Comparison of ENCODE assay signal across 17 cellular contexts in the genomic region with DNA sequence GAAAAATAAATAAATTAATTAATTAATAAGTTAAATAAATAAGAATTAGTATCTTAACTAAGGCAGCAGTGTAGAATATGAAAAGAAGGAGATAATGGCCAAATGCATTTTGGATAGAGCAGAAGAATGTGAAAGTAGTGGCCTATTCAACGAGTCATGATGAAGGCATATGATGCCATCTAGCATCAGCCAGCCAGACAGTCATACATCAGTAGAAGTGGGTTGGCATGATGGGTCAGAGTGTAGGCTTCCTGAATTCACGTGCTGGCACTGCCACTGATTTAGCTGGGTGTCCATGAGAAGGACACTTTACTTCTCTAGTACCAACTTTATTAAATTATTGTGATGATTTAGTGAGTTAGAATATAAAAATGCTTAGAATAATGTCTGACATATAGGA.
DNase-seq lines count a peak whose midpoint lies in the region; ATAC-seq and TF ChIP-seq lines count a peak whose summit lies in the region.
"Had no signal": no experiment of that assay in that cellular context is flagged by ENCODE, and none has a peak within 500 bp of the region (broad histone marks: within the 10 kb centered on the region; RNA-seq: fewer than 3 reads in every experiment).

No MANE protein-coding gene starts in this region.

- H3K9ac ChIP-seq in SK-N-SH (no peak overlapping the region), skeletal muscle satellite cell (ENCODE audit: low read depth, low read length) (no peak overlapping the region)
- H3K9ac ChIP-seq: GM23248 had no signal

- H2AFZ ChIP-seq in SK-N-SH (ENCODE audit: low read depth), result no peak overlapping the region
- H2AFZ ChIP-seq: GM23248 had no signal

- H3K27me3 ChIP-seq in SK-N-SH (ENCODE audit: insufficient read depth) (no peaks in the 10 kb centered on the region), skeletal muscle satellite cell (ENCODE audit: control insufficient read depth, insufficient read depth, low read length) (no peaks in the 10 kb centered on the region), thyroid gland (no peaks in the 10 kb centered on the region)

- H3K36me3 ChIP-seq in SK-N-SH (replicated peaks in 1 of 2; ENCODE audit: control insufficient read depth in 1 of 2, insufficient read depth in 2 of 2, low read length in 1 of 2) (no peaks in the 10 kb centered on the region), skeletal muscle satellite cell (ENCODE audit: insufficient read depth, low read length) (no peaks in the 10 kb centered on the region), thyroid gland (no peaks in the 10 kb centered on the region)

- no peak for TF ChIP-seq POLR2A in thyroid gland (IDR thresholded peaks at IDR 0.05)

- ATAC-seq in GM18517 (IDR thresholded peaks at IDR 0.05; ENCODE audit: unreplicated experiment), result no peak
- ATAC-seq in HG03095 (IDR thresholded peaks at IDR 0.05; ENCODE audit: unreplicated experiment), result no peak
- ATAC-seq: K562 had no signal

- CTCF ChIA-PET in SK-N-SH (lab: Yijun Ruan, JAX), result no interaction called here

- H3K4me2 ChIP-seq in SK-N-SH (peak overlapping the region; percentile 52), skeletal muscle satellite cell (ENCODE audit: low read length) (peak overlapping the region; percentile 43)

- H3K4me3 ChIP-seq in SK-N-SH (ENCODE audit: low read depth in 2 of 2, low read length in 1 of 2) (no peak overlapping the region), skeletal muscle satellite cell (ENCODE audit: low read length) (no peak overlapping the region), thyroid gland (replicated peaks in 1 of 3) (no peak overlapping the region)
- H3K4me3 ChIP-seq: GM23248, K562 had no signal

- peak; percentile 19 for DNase-seq in DMS 273 (lab: John Stamatoyannopoulos, UW; ENCODE audit: unreplicated experiment)
- no peak for DNase-seq in DMS 273 treated with DMSO at 0.1 percent for 48 hours (lab: John Stamatoyannopoulos, UW)
- no peak for DNase-seq in SK-N-SH
- peak; percentile 45 for DNase-seq in dermis blood vessel endothelial cell
- DNase-seq in thyroid gland, result no peak
- DNase-seq: C1 segment of cervical spinal cord, EL, GM23248, NCI-H1436, NCI-H2081, NCI-H510A treated with DMSO at 0.1 percent for 48 hours, SHP77 treated with DMSO at 0.1 percent for 48 hours had no signal

- no peak for TF ChIP-seq RAD21 in SK-N-SH (IDR thresholded peaks at IDR 0.05; ENCODE audit: low read length)

- 38% methylated on average over 2 of the region's 2 CpGs for WGBS in SK-N-SH (ENCODE audit: low lambda C conversion rate)
- WGBS in thyroid gland, 2 donors, result 75 to 86% methylated on average over 2 of the region's 2 CpGs

- H3K27ac ChIP-seq in SK-N-SH (ENCODE audit: low read depth in 2 of 2, low read length in 1 of 2) (peak overlapping the region in 1 of 2 experiments; percentile 58; a peak in 2 of 4 replicates), thyroid gland (no peak overlapping the region)
- H3K27ac ChIP-seq: 22Rv1, GM23248 had no signal

- H3K79me2 ChIP-seq in SK-N-SH (ENCODE audit: insufficient read depth), result no peaks in the 10 kb centered on the region

- H3K9me2 ChIP-seq in SK-N-SH, result no peaks in the 10 kb centered on the region

- TF ChIP-seq CTCF in SK-N-SH (IDR thresholded peaks at IDR 0.05) (no peak), thyroid gland (IDR thresholded peaks at IDR 0.05) (no peak)

- POLR2A ChIA-PET in SK-N-SH (lab: Yijun Ruan, JAX), result no interaction called here

- no peak for TF ChIP-seq EP300 in SK-N-SH (IDR thresholded peaks at IDR 0.05; ENCODE audit: borderline replicate concordance in 1 of 2, low read depth in 1 of 2, low read length in 1 of 2)

- intact Hi-C loops in thyroid gland (cut with DNase I), result no loop called here

- H4K20me1 ChIP-seq in SK-N-SH (ENCODE audit: insufficient read depth), result no peaks in the 10 kb centered on the region

- H3F3A ChIP-seq in SK-N-SH (replicated peaks; ENCODE audit: insufficient read depth), result no peaks in the 10 kb centered on the region

- H3K9me3 ChIP-seq in SK-N-SH (no peaks in the 10 kb centered on the region), skeletal muscle satellite cell (replicated peaks; ENCODE audit: low read length) (no peaks in the 10 kb centered on the region), thyroid gland (no peaks in the 10 kb centered on the region)

- H3K4me1 ChIP-seq in SK-N-SH (ENCODE audit: control insufficient read depth in 1 of 2, insufficient read depth in 2 of 2, low read depth in 1 of 2, low read length in 1 of 2) (peaks cover 0 to 12% of the 10 kb centered on the region in 2 experiments; a peak in 2 of 4 replicates), skeletal muscle satellite cell (ENCODE audit: control insufficient read depth, insufficient read depth, low read length) (peaks cover 12% of the 10 kb centered on the region), thyroid gland (no peaks in the 10 kb centered on the region)

TF ChIP-seq in SK-N-SH, 30 proteins besides CTCF, POLR2A, EP300 and RAD21:
- TF ChIP-seq GABPA (IDR thresholded peaks at IDR 0.05; ENCODE audit: low read depth) (no peak), JUND (IDR thresholded peaks at IDR 0.05) (no peak), FOSL2 (IDR thresholded peaks at IDR 0.05; ENCODE audit: borderline replicate concordance, low read depth) (no peak), RCOR1 (IDR thresholded peaks at IDR 0.05; ENCODE audit: low read length) (no peak), MXI1 (IDR thresholded peaks at IDR 0.05; ENCODE audit: low read depth, low read length) (no peak), NFIC (IDR thresholded peaks at IDR 0.05; ENCODE audit: borderline replicate concordance) (no peak)

Comparison
In these comparisons a context has a peak if more than half of its experiments do, and no peak if none do; other contexts are left out.
1. DNase-seq: peak in DMS 273 (single experiment) and dermis blood vessel endothelial cell (single experiment); none in DMS 273 treated with DMSO at 0.1 percent for 48 hours (single experiment), SK-N-SH (single experiment) and thyroid gland (0 of 2).